Comparison of ENCODE assay signal across 8 cellular contexts in genomic region chr4:82268050-82268825, GRCh38.
A peak's percentile ranks its signal among the peaks of the same experiment; 100 is the strongest.
DNase-seq lines count a peak whose midpoint lies in the region; ATAC-seq, FAIRE-seq and TF ChIP-seq lines count a peak whose summit lies in the region.

No MANE protein-coding gene starts in this region.

- POLR2A ChIA-PET in activated naive CD8-positive, alpha-beta T cell treated with anti-CD3 and anti-CD28 coated beads, Interleukin-2, amount 10 ng/mL, durations not matched to agents 7 days and 5 days (lab: Charles Lee): interaction anchor here (0.5 kb wide), 1 partner anchor 1714 kb away, joined by 4 read pairs; no protein-coding TSS in a partner anchor

- H3K9me3 Mint-ChIP-seq in activated naive CD8-positive, alpha-beta T cell treated with anti-CD3 and anti-CD28 coated beads, Interleukin-2, amount 10 ng/mL, durations not matched to agents 7 days and 5 days: peaks cover 4% of the 10 kb centered on the region

- ATAC-seq in GM21825 (IDR thresholded peaks at IDR 0.05; ENCODE audit: unreplicated experiment): peak; percentile 72
- peak; percentile 93 for ATAC-seq in activated naive CD8-positive, alpha-beta T cell treated with anti-CD3 and anti-CD28 coated beads, Interleukin-2, amount 10 ng/mL, durations not matched to agents 7 days and 5 days (ENCODE audit: low read depth)

- intact Hi-C loops in head of caudate nucleus (cut with DNase I): loop anchor here (5.0 kb wide), 2 partner anchors 801 to 861 kb away; no protein-coding TSS in a partner anchor

- peak; percentile 89 for TF ChIP-seq CTCF in LNCAP (IDR thresholded peaks at IDR 0.05)

- H3K4me1 Mint-ChIP-seq in activated naive CD8-positive, alpha-beta T cell treated with anti-CD3 and anti-CD28 coated beads, Interleukin-2, amount 10 ng/mL, durations not matched to agents 7 days and 5 days: peaks cover 10% of the 10 kb centered on the region

- H3K4me3 Mint-ChIP-seq in activated naive CD8-positive, alpha-beta T cell treated with anti-CD3 and anti-CD28 coated beads, Interleukin-2, amount 10 ng/mL, durations not matched to agents 7 days and 5 days: peak overlapping the region; percentile 9

- H3K27me3 Mint-ChIP-seq in activated naive CD8-positive, alpha-beta T cell treated with anti-CD3 and anti-CD28 coated beads, Interleukin-2, amount 10 ng/mL, durations not matched to agents 7 days and 5 days: peaks cover 4% of the 10 kb centered on the region

- peak; percentile 49 for DNase-seq in EL
- DNase-seq in RKO (ENCODE audit: low spot score): peak; percentile 72
- DNase-seq in activated naive CD8-positive, alpha-beta T cell treated with anti-CD3 and anti-CD28 coated beads, Interleukin-2, amount 10 ng/mL, durations not matched to agents 7 days and 5 days: no peak
- peak; percentile 14 to 86 (median 66) for DNase-seq in head of caudate nucleus
- peak; percentile 91 for DNase-seq in pons (ENCODE audit: low spot score)
- DNase-seq in GM12892 (ENCODE audit: insufficient read length): no peak

- TF ChIP-seq POLR2A in GM12892 (IDR thresholded peaks at IDR 0.05; ENCODE audit: low read depth, low read length): no peak

- FAIRE-seq in GM12892 (lab: Jason Lieb, UNC): no peak

- H3K27ac Mint-ChIP-seq in activated naive CD8-positive, alpha-beta T cell treated with anti-CD3 and anti-CD28 coated beads, Interleukin-2, amount 10 ng/mL, durations not matched to agents 7 days and 5 days: no peak overlapping the region

- H3K36me3 Mint-ChIP-seq in activated naive CD8-positive, alpha-beta T cell treated with anti-CD3 and anti-CD28 coated beads, Interleukin-2, amount 10 ng/mL, durations not matched to agents 7 days and 5 days: peaks cover 2% of the 10 kb centered on the region

Comparison
In these comparisons a context has a peak if more than half of its experiments do, and no peak if none do; other contexts are left out.
1. DNase-seq: peak in EL (single experiment), RKO (single experiment), head of caudate nucleus (42 of 42) and pons (single experiment); none in activated naive CD8-positive, alpha-beta T cell treated with anti-CD3 and anti-CD28 coated beads, Interleukin-2, amount 10 ng/mL, durations not matched to agents 7 days and 5 days (single experiment) and GM12892 (single experiment).